In the genomic region with DNA sequence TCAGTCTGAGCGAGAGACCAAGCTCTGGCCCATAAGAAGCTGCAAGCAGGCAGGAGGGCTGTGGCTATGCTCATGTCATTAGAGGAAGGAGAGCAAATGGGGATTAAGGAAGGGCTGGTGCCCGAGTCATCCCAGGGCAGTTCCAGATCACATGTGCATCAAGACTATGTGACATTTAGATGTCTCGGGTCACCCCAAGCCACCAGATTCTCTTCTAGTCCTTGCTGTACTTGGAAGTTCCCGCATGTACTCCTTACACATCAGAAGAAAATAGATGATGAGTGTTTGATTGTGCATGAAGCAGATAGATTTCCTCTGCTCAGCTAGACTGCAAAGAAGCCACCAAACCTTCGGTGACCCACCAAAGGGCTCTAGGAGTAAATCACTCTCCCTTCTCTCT, we compare ENCODE assay signal across 1 cellular context.
TF ChIP-seq lines count a peak whose summit lies in the region.

No MANE protein-coding gene starts in this region.

TF ChIP-seq in A549, 52 proteins besides CTCF, POLR2A, EP300 and RAD21 (continued from another document):
- TF ChIP-seq, protein P1, sequence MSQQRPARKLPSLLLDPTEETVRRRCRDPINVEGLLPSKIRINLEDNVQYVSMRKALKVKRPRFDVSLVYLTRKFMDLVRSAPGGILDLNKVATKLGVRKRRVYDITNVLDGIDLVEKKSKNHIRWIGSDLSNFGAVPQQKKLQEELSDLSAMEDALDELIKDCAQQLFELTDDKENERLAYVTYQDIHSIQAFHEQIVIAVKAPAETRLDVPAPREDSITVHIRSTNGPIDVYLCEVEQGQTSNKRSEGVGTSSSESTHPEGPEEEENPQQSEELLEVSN (IDR thresholded peaks at IDR 0.05; ENCODE audit: borderline replicate concordance, low read depth) = no peak
- TF ChIP-seq RCOR1 (IDR thresholded peaks at IDR 0.05; ENCODE audit: low read depth, low read length) = no peak
- TF ChIP-seq ZSCAN20 (CRISPR knock-in tag; IDR thresholded peaks at IDR 0.05) = no peak
- TF ChIP-seq CBX8 (IDR thresholded peaks at IDR 0.05) = no peak
- TF ChIP-seq POLR2AphosphoS2 (conservative IDR thresholded peaks at IDR 0.05; ENCODE audit: low read length) = no peak
